8 cellular contexts compared by ENCODE assay signal in the genomic region with DNA sequence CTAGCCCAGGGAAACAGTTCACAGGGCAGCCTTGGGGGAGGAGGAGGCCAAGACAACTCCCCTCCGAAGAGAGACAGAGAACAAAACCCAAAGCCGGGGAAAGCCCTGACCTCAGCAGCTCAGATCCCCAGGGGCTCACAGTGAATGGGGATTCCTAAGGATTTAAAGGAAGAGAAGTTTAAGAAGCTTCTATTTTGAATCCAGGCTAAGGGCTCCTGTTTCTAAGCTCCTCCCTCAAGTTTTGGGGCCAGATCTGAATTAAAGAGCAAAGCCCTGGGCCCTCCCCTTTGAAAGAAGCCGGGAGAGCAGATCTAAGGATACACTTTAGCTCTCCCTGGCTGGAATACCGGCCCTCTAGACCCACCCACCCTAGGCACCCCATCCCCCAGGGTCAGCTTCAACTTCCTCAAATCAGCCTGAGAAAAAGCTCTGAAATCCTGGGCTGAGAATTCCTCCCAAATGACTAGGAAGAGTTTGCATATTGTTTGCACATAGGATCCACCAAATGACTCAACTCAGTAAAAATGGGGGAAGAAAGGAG. TPM values are rescaled to one million over a fixed set of nuclear protein-coding genes. Genes with fewer than 3 reads are reported as not detected.
DNase-seq lines count a peak whose midpoint lies in the region; ATAC-seq and TF ChIP-seq lines count a peak whose summit lies in the region.

No MANE protein-coding gene starts in this region.

- no peaks in the 10 kb centered on the region for H4K20me1 ChIP-seq in Loucy (ENCODE audit: insufficient read depth, low read length, poor library complexity, severe bottlenecking)

- no peak for TF ChIP-seq CTCF in CD4-positive, alpha-beta T cell (IDR thresholded peaks at IDR 0.05)
- TF ChIP-seq CTCF in Loucy (conservative IDR thresholded peaks at IDR 0.05; ENCODE audit: low read length): no peak
- no peak for TF ChIP-seq CTCF in coronary artery (IDR thresholded peaks at IDR 0.05)

- H3K27me3 ChIP-seq in CD4-positive, alpha-beta T cell (ENCODE audit: control insufficient read depth, insufficient read depth, low read length): no peaks in the 10 kb centered on the region
- no peaks in the 10 kb centered on the region for H3K27me3 ChIP-seq in Loucy (ENCODE audit: insufficient read depth, low read length, poor library complexity, severe bottlenecking)

- CTCF ChIA-PET in CD4-positive, alpha-beta T cell (lab: Charles Lee): interaction anchor here (1.2 to 1.7 kb wide), 3 partner anchors 24 to 83 kb away, joined by 3 to 8 read pairs (median 4); a partner anchor contains a TSS

- no peaks in the 10 kb centered on the region for H3K9me3 ChIP-seq in CD4-positive, alpha-beta T cell (ENCODE audit: control insufficient read depth, low read length)
- no peaks in the 10 kb centered on the region for H3K9me3 ChIP-seq in Loucy (ENCODE audit: insufficient read depth, low read depth, low read length)

- no peak overlapping the region for H2AFZ ChIP-seq in Loucy (ENCODE audit: low read length)

- H3K4me3 Mint-ChIP-seq in CD4-positive, alpha-beta T cell: peak overlapping the region; percentile 82
- peak overlapping the region; percentile 22 for H3K4me3 Mint-ChIP-seq in natural killer cell treated with Interleukin-12 subunit alpha and Interleukin-12 subunit beta and Interleukin-15 and Interleukin-18, amount 100 ng/mL, for 72 hours

- POLR2A ChIA-PET in CD4-positive, alpha-beta T cell (lab: Charles Lee): interaction anchor here (0.5 to 6.6 kb wide), 5 partner anchors 13 to 174 kb away, joined by 3 to 147 read pairs (median 3); a partner anchor contains a TSS

- H3K36me3 ChIP-seq in Loucy (ENCODE audit: insufficient read depth, low read length): peaks cover 16% of the 10 kb centered on the region; the same call in 1 of the 2 replicates

- peak overlapping the region; percentile 99 for H3K4me2 ChIP-seq in Loucy (ENCODE audit: low read depth, low read length, poor library complexity, severe bottlenecking)

- H3K4me1 Mint-ChIP-seq in CD4-positive, alpha-beta T cell (ENCODE audit: low read depth): peaks cover 39% of the 10 kb centered on the region
- peaks cover 20 to 21% of the 10 kb centered on the region in 2 donors for H3K4me1 Mint-ChIP-seq in natural killer cell treated with Interleukin-12 subunit alpha and Interleukin-12 subunit beta and Interleukin-15 and Interleukin-18, amount 100 ng/mL, for 72 hours (ENCODE audit: low read depth in 2 of 2)

- H3K4me3 ChIP-seq in Loucy (ENCODE audit: low read length, poor library complexity, severe bottlenecking): no peak overlapping the region
- H3K4me3 ChIP-seq in coronary artery: no peak overlapping the region

- peaks cover 40% of the 10 kb centered on the region for H3K79me2 ChIP-seq in Loucy (ENCODE audit: insufficient read depth, low read length)

- no peaks in the 10 kb centered on the region for H3K27me3 Mint-ChIP-seq in CD4-positive, alpha-beta T cell
- no peaks in the 10 kb centered on the region for H3K27me3 Mint-ChIP-seq in natural killer cell treated with Interleukin-12 subunit alpha and Interleukin-12 subunit beta and Interleukin-15 and Interleukin-18, amount 100 ng/mL, for 72 hours

- peaks cover 25% of the 10 kb centered on the region for H3K4me1 ChIP-seq in Loucy (ENCODE audit: insufficient read depth, low read length, poor library complexity, severe bottlenecking)

- no peaks in the 10 kb centered on the region for H3K9me3 Mint-ChIP-seq in CD4-positive, alpha-beta T cell
- no peaks in the 10 kb centered on the region for H3K9me3 Mint-ChIP-seq in natural killer cell treated with Interleukin-12 subunit alpha and Interleukin-12 subunit beta and Interleukin-15 and Interleukin-18, amount 100 ng/mL, for 72 hours

- intact Hi-C loops in CD4-positive, alpha-beta T cell (cut with DNase I, micrococcal nuclease): loop anchor here in 1 of 2 experiments (10.0 kb wide), 1 partner anchor 72 kb away; no protein-coding TSS in a partner anchor

- H3K27ac Mint-ChIP-seq in CD4-positive, alpha-beta T cell: peak overlapping the region; percentile 81
- peak overlapping the region in 1 of 2 donors; percentile 43 for H3K27ac Mint-ChIP-seq in natural killer cell treated with Interleukin-12 subunit alpha and Interleukin-12 subunit beta and Interleukin-15 and Interleukin-18, amount 100 ng/mL, for 72 hours

- no peak overlapping the region for H3K27ac ChIP-seq in CD4-positive, alpha-beta T cell (ENCODE audit: low read depth, low read length)
- peak overlapping the region; percentile 23 to 74 for H3K27ac ChIP-seq in coronary artery

- no peak for ATAC-seq in CD4-positive, alpha-beta T cell (ENCODE audit: poor library complexity)
- no peak for ATAC-seq in natural killer cell treated with Interleukin-12 subunit alpha and Interleukin-12 subunit beta and Interleukin-15 and Interleukin-18, amount 100 ng/mL, for 72 hours
- ATAC-seq in HG02623 (IDR thresholded peaks at IDR 0.05; ENCODE audit: unreplicated experiment): no peak

- H3K36me3 Mint-ChIP-seq in CD4-positive, alpha-beta T cell (ENCODE audit: low read depth): peaks cover 36% of the 10 kb centered on the region
- no peaks in the 10 kb centered on the region for H3K36me3 Mint-ChIP-seq in natural killer cell treated with Interleukin-12 subunit alpha and Interleukin-12 subunit beta and Interleukin-15 and Interleukin-18, amount 100 ng/mL, for 72 hours

- peaks cover 6% of the 10 kb centered on the region; the same call in 1 of the 2 replicates for H3F3A ChIP-seq in Loucy (ENCODE audit: low read depth)

- DNase-seq in CD4-positive, alpha-beta T cell: no peak
- DNase-seq in coronary artery (ENCODE audit: low spot score): no peak
- DNase-seq in natural killer cell treated with Interleukin-12 subunit alpha and Interleukin-12 subunit beta and Interleukin-15 and Interleukin-18, amount 100 ng/mL, for 72 hours (ENCODE audit: low spot score): no peak
- no peak for DNase-seq in stimulated activated CD4-positive, alpha-beta T cell treated with anti-CD3 and anti-CD28 coated beads, Interleukin-4, amount 100 ng/mL, for 1 hour
- no peak for DNase-seq in SKM-1 treated with dmso at 0.1 percent for 144 hours (lab: John Stamatoyannopoulos, UW; ENCODE audit: unreplicated experiment)
- DNase-seq in D341Med (ENCODE audit: low spot score): no peak

- no peaks in the 10 kb centered on the region for H3K9me2 ChIP-seq in Loucy (replicated peaks; ENCODE audit: low read depth, low read length)

- H3K9ac ChIP-seq in Loucy (ENCODE audit: low read depth, low read length, poor library complexity, severe bottlenecking): no peak overlapping the region

RNA-seq across cellular contexts. Expression of a gene that starts 3.9 kb away (rescaled TPM):
- total RNA-seq in CD4-positive, alpha-beta T cell: 10 to 100 TPM; 60.4 to 62.6 TPM
- 10 to 100 TPM; 35.9 to 60.1 TPM for total RNA-seq in natural killer cell treated with Interleukin-12 subunit alpha and Interleukin-12 subunit beta and Interleukin-15 and Interleukin-18, amount 100 ng/mL, for 72 hours

RNA-seq across cellular contexts. Expression of a gene that starts 49.4 kb away (rescaled TPM):
- total RNA-seq in CD4-positive, alpha-beta T cell: 10 to 100 TPM; 39.7 to 42.3 TPM
- 10 to 100 TPM; 40.5 to 43.9 TPM for total RNA-seq in natural killer cell treated with Interleukin-12 subunit alpha and Interleukin-12 subunit beta and Interleukin-15 and Interleukin-18, amount 100 ng/mL, for 72 hours
